22 cellular contexts compared by ENCODE assay signal in the genomic region with DNA sequence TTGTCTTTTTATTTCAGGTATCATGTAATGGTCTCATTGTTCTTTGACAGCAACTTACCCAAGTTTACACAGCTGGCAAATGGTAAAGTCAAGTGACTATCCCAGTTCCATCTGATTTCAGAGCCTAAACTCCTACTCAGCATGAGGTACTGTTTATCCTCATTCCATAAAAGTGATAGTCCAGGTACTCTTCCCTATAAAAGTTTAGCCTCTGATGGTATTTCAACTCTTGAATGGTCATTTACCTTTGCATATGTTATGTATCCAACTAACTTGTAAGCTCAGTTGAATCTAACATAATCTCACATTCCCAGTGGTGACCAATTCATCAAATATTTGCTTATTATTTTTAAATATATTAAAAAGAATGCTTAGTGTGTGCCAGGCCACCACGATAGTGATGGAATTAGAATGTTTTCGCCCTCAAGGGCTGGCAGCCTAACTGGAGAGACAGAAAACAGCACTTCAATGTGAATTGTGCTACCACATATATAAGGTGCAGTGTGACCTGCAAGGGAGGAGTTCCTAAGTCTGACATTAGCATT.
DNase-seq lines count a peak whose midpoint lies in the region; ATAC-seq and TF ChIP-seq lines count a peak whose summit lies in the region.
"Had no signal": no experiment of that assay in that cellular context is flagged by ENCODE, and none has a peak within 500 bp of the region (broad histone marks: within the 10 kb centered on the region; RNA-seq: fewer than 3 reads in every experiment).

No MANE protein-coding gene starts in this region.

- H3K4me2 ChIP-seq in GM23338: no peak overlapping the region
- no peak overlapping the region for H3K4me2 ChIP-seq in SK-N-SH
- H3K4me2 ChIP-seq: BLaER1 treated with 17β-estradiol and CSF1 and Interleukin-3, amounts not matched to agents 10 nM and 100 nM had no signal

- H3K9me2 ChIP-seq in GM23338 (ENCODE audit: insufficient read depth): 0 out of 2 replicates have a peak, but pooled peaks cover 4% of the 10 kb centered on the region
- no peaks in the 10 kb centered on the region for H3K9me2 ChIP-seq in SK-N-SH

- POLR2A ChIA-PET in SK-N-SH (lab: Yijun Ruan, JAX): no interaction called here

- H3K27me3 ChIP-seq in GM23338 (ENCODE audit: insufficient read depth): no peaks in the 10 kb centered on the region
- no peaks in the 10 kb centered on the region for H3K27me3 ChIP-seq in SK-N-SH (ENCODE audit: insufficient read depth)
- no peaks in the 10 kb centered on the region for H3K27me3 ChIP-seq in gastroesophageal sphincter
- H3K27me3 ChIP-seq in psoas muscle (ENCODE audit: insufficient read depth in 3 of 3, low read length in 2 of 3): no peaks in the 10 kb centered on the region
- no peaks in the 10 kb centered on the region for H3K27me3 ChIP-seq in esophagus squamous epithelium
- H3K27me3 ChIP-seq: BLaER1 treated with 17β-estradiol and CSF1 and Interleukin-3, amounts not matched to agents 10 nM and 100 nM; neutrophil had no signal

- intact Hi-C loops in psoas muscle (cut with DNase I) (no loop called here), esophagus squamous epithelium (cut with DNase I) (no loop called here)

- H3K9me3 Mint-ChIP-seq in GM23338: no peaks in the 10 kb centered on the region

- no peak overlapping the region for H3K4me3 Mint-ChIP-seq in GM23338
- H3K4me3 Mint-ChIP-seq: activated B cell treated with CpG ODN at 0.5 μM for 24 hours; activated T-helper 17 cell treated with anti-CD3 and anti-CD28 coated beads, Interleukin-2, amount 50 U/mL, for 72 hours had no signal

- H3K9ac ChIP-seq in SK-N-SH: no peak overlapping the region
- H3K9ac ChIP-seq: BLaER1 treated with 17β-estradiol and CSF1 and Interleukin-3, amounts not matched to agents 10 nM and 100 nM had no signal

- no peaks in the 10 kb centered on the region for H3K79me2 ChIP-seq in GM23338 (replicated peaks; ENCODE audit: insufficient read depth)
- H3K79me2 ChIP-seq in SK-N-SH (ENCODE audit: insufficient read depth): no peaks in the 10 kb centered on the region

- H3K36me3 Mint-ChIP-seq in GM23338 (ENCODE audit: low read depth): no peaks in the 10 kb centered on the region
- H3K36me3 Mint-ChIP-seq: activated naive CD4-positive, alpha-beta T cell treated with anti-CD3 and anti-CD28 coated beads, Interleukin-2, amount 50 U/mL, for 72 hours had no signal

- TF ChIP-seq POLR2A in gastroesophageal sphincter (IDR thresholded peaks at IDR 0.05): no peak
- TF ChIP-seq POLR2A in esophagus squamous epithelium (IDR thresholded peaks at IDR 0.05): no peak

- WGBS in SK-N-SH (ENCODE audit: low lambda C conversion rate): 23% methylated on average over 2 of the region's 2 CpGs
- WGBS in gastroesophageal sphincter (ENCODE audit: low coverage in 1 of 2), 2 donors: 37 to 42% methylated on average over 2 of the region's 2 CpGs
- 50 to 62% (median 53%) methylated on average over 2 of the region's 2 CpGs for WGBS in psoas muscle, 3 donors
- WGBS in esophagus squamous epithelium, 2 donors: 24 to 26% methylated on average over 2 of the region's 2 CpGs

- H3K27ac ChIP-seq in GM23338 (ENCODE audit: low read depth) (no peak overlapping the region), SK-N-SH (ENCODE audit: low read depth in 2 of 2, low read length in 1 of 2) (no peak overlapping the region; a peak in 1 of 4 replicates), gastroesophageal sphincter (peak overlapping the region in 3 of 4 donors; percentile 16 to 53 (median 19)), psoas muscle (no peak overlapping the region), esophagus squamous epithelium (peak overlapping the region in 1 of 4 donors; percentile 49)
- H3K27ac ChIP-seq: BLaER1 treated with 17β-estradiol and CSF1 and Interleukin-3, amounts not matched to agents 10 nM and 100 nM; neutrophil had no signal

- ATAC-seq in GM23338 (no peak), gastroesophageal sphincter (no peak), psoas muscle (no peak), HG03565 (IDR thresholded peaks at IDR 0.05; ENCODE audit: unreplicated experiment) (no peak)
- ATAC-seq: activated naive CD4-positive, alpha-beta T cell treated with anti-CD3 and anti-CD28 coated beads, Interleukin-2, amount 50 U/mL, for 72 hours; activated T-helper 17 cell treated with anti-CD3 and anti-CD28 coated beads, Interleukin-2, amount 50 U/mL, for 72 hours had no signal

- no peaks in the 10 kb centered on the region for H3K27me3 Mint-ChIP-seq in GM23338 (ENCODE audit: insufficient read depth, low read depth, poor library complexity)
- H3K27me3 Mint-ChIP-seq: activated T-helper 17 cell treated with anti-CD3 and anti-CD28 coated beads, Interleukin-2, amount 50 U/mL, for 72 hours had no signal

- H2AFZ ChIP-seq in GM23338 (peak overlapping the region; percentile 43; the same call in 1 of the 2 replicates), SK-N-SH (ENCODE audit: low read depth) (no peak overlapping the region)

- TF ChIP-seq EP300 in SK-N-SH (IDR thresholded peaks at IDR 0.05; ENCODE audit: borderline replicate concordance in 1 of 2, low read depth in 1 of 2, low read length in 1 of 2) (no peak), gastroesophageal sphincter (IDR thresholded peaks at IDR 0.05) (no peak)

- H3K4me3 ChIP-seq in GM23338 (no peak overlapping the region), SK-N-SH (ENCODE audit: low read depth in 2 of 2, low read length in 1 of 2) (no peak overlapping the region), gastroesophageal sphincter (no peak overlapping the region), psoas muscle (no peak overlapping the region), esophagus squamous epithelium (no peak overlapping the region)
- H3K4me3 ChIP-seq: BLaER1 treated with 17β-estradiol and CSF1 and Interleukin-3, amounts not matched to agents 10 nM and 100 nM; HAP-1 had no signal

- TF ChIP-seq CTCF in GM23338 (conservative IDR thresholded peaks at IDR 0.05; ENCODE audit: low read depth in 2 of 2) (no peak), SK-N-SH (IDR thresholded peaks at IDR 0.05) (no peak), gastroesophageal sphincter (IDR thresholded peaks at IDR 0.05) (no peak), psoas muscle (IDR thresholded peaks at IDR 0.05) (no peak), esophagus squamous epithelium (IDR thresholded peaks at IDR 0.05) (no peak)

- H3K36me3 ChIP-seq in GM23338 (ENCODE audit: insufficient read depth): no peaks in the 10 kb centered on the region
- H3K36me3 ChIP-seq in SK-N-SH (replicated peaks in 1 of 2; ENCODE audit: control insufficient read depth in 1 of 2, insufficient read depth in 2 of 2, low read length in 1 of 2): no peaks in the 10 kb centered on the region
- H3K36me3 ChIP-seq in gastroesophageal sphincter: no peaks in the 10 kb centered on the region
- no peaks in the 10 kb centered on the region for H3K36me3 ChIP-seq in psoas muscle (ENCODE audit: insufficient read depth in 1 of 2, low read depth in 1 of 2)
- no peaks in the 10 kb centered on the region for H3K36me3 ChIP-seq in esophagus squamous epithelium
- H3K36me3 ChIP-seq: BLaER1 treated with 17β-estradiol and CSF1 and Interleukin-3, amounts not matched to agents 10 nM and 100 nM; HAP-1; neutrophil had no signal

- H3K27ac Mint-ChIP-seq in GM23338: no peak overlapping the region
- H3K27ac Mint-ChIP-seq: activated B cell treated with CpG ODN at 0.5 μM for 24 hours; activated naive CD4-positive, alpha-beta T cell treated with anti-CD3 and anti-CD28 coated beads, Interleukin-2, amount 50 U/mL, for 72 hours; activated T-helper 17 cell treated with anti-CD3 and anti-CD28 coated beads, Interleukin-2, amount 50 U/mL, for 72 hours had no signal

- H3K4me1 ChIP-seq in GM23338 (ENCODE audit: insufficient read depth): 0 out of 2 replicates have a peak, but pooled peaks cover 5% of the 10 kb centered on the region
- H3K4me1 ChIP-seq in SK-N-SH (ENCODE audit: control insufficient read depth in 1 of 2, insufficient read depth in 2 of 2, low read depth in 1 of 2, low read length in 1 of 2): peaks cover 0 to 31% of the 10 kb centered on the region in 2 experiments; a peak in 2 of 4 replicates
- H3K4me1 ChIP-seq in gastroesophageal sphincter: peaks cover 6 to 33% (median 11%) of the 10 kb centered on the region in 3 donors
- H3K4me1 ChIP-seq in psoas muscle: no peaks in the 10 kb centered on the region
- peaks cover 0 to 7% (median 0%) of the 10 kb centered on the region in 3 donors for H3K4me1 ChIP-seq in esophagus squamous epithelium
- H3K4me1 ChIP-seq: HAP-1 had no signal

- peaks cover 4% of the 10 kb centered on the region; the same call in 1 of the 3 replicates for H3K4me1 Mint-ChIP-seq in GM23338
- H3K4me1 Mint-ChIP-seq: activated B cell treated with CpG ODN at 0.5 μM for 24 hours; activated T-helper 17 cell treated with anti-CD3 and anti-CD28 coated beads, Interleukin-2, amount 50 U/mL, for 72 hours had no signal

- no peaks in the 10 kb centered on the region for H4K20me1 ChIP-seq in GM23338 (replicated peaks; ENCODE audit: insufficient read depth)
- H4K20me1 ChIP-seq in SK-N-SH (ENCODE audit: insufficient read depth): no peaks in the 10 kb centered on the region
- H4K20me1 ChIP-seq: BLaER1 treated with 17β-estradiol and CSF1 and Interleukin-3, amounts not matched to agents 10 nM and 100 nM had no signal

- no peak for TF ChIP-seq RAD21 in SK-N-SH (IDR thresholded peaks at IDR 0.05; ENCODE audit: low read length)

- no peaks in the 10 kb centered on the region for H3K9me3 ChIP-seq in SK-N-SH
- no peaks in the 10 kb centered on the region for H3K9me3 ChIP-seq in gastroesophageal sphincter
- H3K9me3 ChIP-seq in psoas muscle: no peaks in the 10 kb centered on the region
- no peaks in the 10 kb centered on the region for H3K9me3 ChIP-seq in esophagus squamous epithelium
- H3K9me3 ChIP-seq: HAP-1, neutrophil had no signal

- peak; percentile 5 for DNase-seq in AG08395 (ENCODE audit: low spot score)
- DNase-seq in GM23338 (ENCODE audit: low spot score): no peak
- DNase-seq in SK-N-SH: no peak
- DNase-seq in psoas muscle: no peak
- no peak for DNase-seq in NCI-H1930 (lab: John Stamatoyannopoulos, UW)
- no peak for DNase-seq in esophagus squamous epithelium (lab: John Stamatoyannopoulos, UW)
- DNase-seq: activated B cell treated with CpG ODN at 0.5 μM for 24 hours; activated CD4-positive, alpha-beta T cell treated with anti-CD3 and anti-CD28 coated beads, Interleukin-2, amount 50 U/mL, for 4 hours; activated CD8-positive, alpha-beta memory T cell treated with anti-CD3 and anti-CD28 coated beads, Interleukin-2, amount 50 U/mL, for 4 hours; foreskin melanocyte; IMR-90; mesenchymal stem cell; NCI-H1105; NCI-H2081 treated with DMSO at 0.1 percent for 48 hours; NCI-H526 had no signal

- H3F3A ChIP-seq in GM23338 (replicated peaks; ENCODE audit: low read depth) (no peaks in the 10 kb centered on the region), SK-N-SH (replicated peaks; ENCODE audit: insufficient read depth) (no peaks in the 10 kb centered on the region)

- CTCF ChIA-PET in SK-N-SH (lab: Yijun Ruan, JAX): no interaction called here

TF ChIP-seq in GM23338, 12 proteins besides CTCF, POLR2A, EP300 and RAD21 (continues in another document):
- TF ChIP-seq JUNB (IDR thresholded peaks at IDR 0.05; ENCODE audit: unreplicated experiment): no peak

Comparison
In these comparisons a context has a peak if more than half of its experiments do, and no peak if none do; other contexts are left out.
1. H3K27ac ChIP-seq: peak in gastroesophageal sphincter (3 of 4); none in GM23338 (single experiment), SK-N-SH (0 of 2) and psoas muscle (single experiment).